Comparison of ENCODE assay signal across 10 cellular contexts in the genomic region with DNA sequence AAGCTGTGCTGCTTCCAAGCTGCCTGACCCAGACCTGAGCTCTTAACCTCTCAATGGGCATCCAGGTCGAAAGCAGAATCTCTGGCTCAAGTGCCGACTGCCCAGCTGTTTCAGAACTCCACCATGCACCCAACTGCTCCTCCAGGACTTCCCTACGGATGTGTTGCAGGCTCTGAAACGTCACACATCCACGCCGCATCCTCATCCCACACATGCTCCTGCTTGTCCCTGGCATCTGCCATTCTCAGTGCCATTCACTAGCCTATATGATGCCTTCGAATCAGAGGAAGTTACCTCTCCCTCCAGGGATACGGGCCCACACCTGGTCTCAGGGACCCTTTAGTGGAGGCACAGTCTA. TPM values are rescaled to one million over a fixed set of nuclear protein-coding genes. Genes with fewer than 3 reads are reported as not detected.
DNase-seq lines count a peak whose midpoint lies in the region; ATAC-seq and TF ChIP-seq lines count a peak whose summit lies in the region.
"Had no signal": no experiment of that assay in that cellular context is flagged by ENCODE, and none has a peak within 500 bp of the region (broad histone marks: within the 10 kb centered on the region; RNA-seq: fewer than 3 reads in every experiment).

No MANE protein-coding gene starts in this region.

- no peaks in the 10 kb centered on the region for H3K9me2 ChIP-seq in GM23248 (ENCODE audit: insufficient read depth)
- no peaks in the 10 kb centered on the region for H3K9me2 ChIP-seq in PC-9 (ENCODE audit: insufficient read depth)

- H4K8ac ChIP-seq in trophoblast cell (ENCODE audit: low read depth, low read length): peak overlapping the region; percentile 39

- H3K4me2 ChIP-seq in GM23248 (ENCODE audit: unreplicated experiment) (peak overlapping the region; percentile 100), PC-9 (peak overlapping the region; percentile 93), trophoblast cell (ENCODE audit: low read length) (peak overlapping the region; percentile 63)

- H2BK120ac ChIP-seq in trophoblast cell (ENCODE audit: insufficient read depth, low read length, poor library complexity): no peak overlapping the region

- H3K27me3 ChIP-seq in GM23248 (replicated peaks; ENCODE audit: insufficient read depth) (0 out of 2 replicates have a peak, but pooled peaks cover 5% of the 10 kb centered on the region), PC-9 (ENCODE audit: insufficient read depth, low read depth) (no peaks in the 10 kb centered on the region), trophoblast cell (ENCODE audit: insufficient read depth, low read length) (no peaks in the 10 kb centered on the region)

- in situ Hi-C loops in GM23248 (cut with MboI): no loop called here

- H3K79me1 ChIP-seq in trophoblast cell (ENCODE audit: low read length): no peaks in the 10 kb centered on the region

- H4K20me1 ChIP-seq in GM23248 (ENCODE audit: insufficient read depth) (no peaks in the 10 kb centered on the region), PC-9 (ENCODE audit: insufficient read depth) (no peaks in the 10 kb centered on the region)

- H3K36me3 ChIP-seq in GM23248 (ENCODE audit: low read depth) (no peaks in the 10 kb centered on the region), PC-9 (ENCODE audit: low read depth) (no peaks in the 10 kb centered on the region), trophoblast cell (ENCODE audit: control insufficient read depth in 1 of 2, insufficient read depth in 2 of 2, low read length in 2 of 2) (no peaks in the 10 kb centered on the region)
- H3K36me3 ChIP-seq: cardiac muscle cell, tibial artery had no signal

- POLR2A ChIA-PET in PC-9 (lab: Charles Lee; ENCODE audit: unreplicated experiment): interaction anchor here (0.6 to 1.0 kb wide), 3 partner anchors 11 to 259 kb away, joined by 3 to 8 read pairs (median 7); partner anchors contain the start of genes FOXD2, PDZK1IP1 and STIL

- H2BK5ac ChIP-seq in trophoblast cell (ENCODE audit: low read depth, low read length, poor library complexity): no peak overlapping the region

- H3K23ac ChIP-seq in trophoblast cell (ENCODE audit: low read length): no peak overlapping the region

- no peak overlapping the region for H3K4ac ChIP-seq in trophoblast cell (ENCODE audit: low read depth, low read length)

- 83 to 89% methylated on average over 8 of the region's 8 CpGs for WGBS in GM23248 (ENCODE audit: low coverage in 1 of 2, low lambda C conversion rate in 2 of 2, missing lambda C conversion rate in 2 of 2), 2 experiments
- WGBS in trophoblast cell (ENCODE audit: extremely low coverage, insufficient coverage, insufficient read length): no CpG with 5 or more reads among the region's 8 CpGs

- no peak overlapping the region for H2BK12ac ChIP-seq in trophoblast cell (ENCODE audit: low read length)

- BruUV-seq in PC-9 (replicated peaks; lab: Mats Ljungman, UMichigan): TSS peak; percentile 28

- H3F3A ChIP-seq in GM23248 (ENCODE audit: insufficient read depth) (0 out of 2 replicates have a peak, but pooled peaks cover 3% of the 10 kb centered on the region), PC-9 (ENCODE audit: insufficient read depth, low read depth) (no peaks in the 10 kb centered on the region)

- no peak overlapping the region for H4K91ac ChIP-seq in trophoblast cell (ENCODE audit: low read depth, low read length)

- intact Hi-C loops in PC-9 (cut with micrococcal nuclease; ENCODE audit: unreplicated experiment) (loop anchor here (1.0 to 10.0 kb wide), 12 partner anchors 12 to 774 kb away; partner anchors contain the start of genes EFCAB14, PDZK1IP1 and STIL), left colon (cut with DNase I, micrococcal nuclease) (no loop called here)

- H3K79me2 ChIP-seq in GM23248 (ENCODE audit: insufficient read depth) (no peaks in the 10 kb centered on the region), PC-9 (ENCODE audit: low read depth) (no peaks in the 10 kb centered on the region), trophoblast cell (ENCODE audit: control insufficient read depth, insufficient read depth, low read length, poor library complexity) (no peaks in the 10 kb centered on the region)

- H3K4me1 ChIP-seq in GM23248 (ENCODE audit: insufficient read depth): no peaks in the 10 kb centered on the region
- H3K4me1 ChIP-seq in PC-9 (replicated peaks; ENCODE audit: insufficient read depth): peaks cover 10% of the 10 kb centered on the region
- peaks cover 0 to 3% of the 10 kb centered on the region in 2 experiments for H3K4me1 ChIP-seq in trophoblast cell (ENCODE audit: control insufficient read depth in 1 of 2, insufficient read depth in 2 of 2, low read length in 2 of 2)

- H3K14ac ChIP-seq in trophoblast cell (ENCODE audit: low read length): no peak overlapping the region

- no peak overlapping the region for H3K18ac ChIP-seq in trophoblast cell (ENCODE audit: low read length)

- CTCF ChIA-PET in PC-9 (lab: Charles Lee): interaction anchor here (0.6 to 1.9 kb wide), 8 partner anchors 11 to 547 kb away, joined by 3 to 30 read pairs (median 10); partner anchors contain the start of genes FOXD2, PDZK1IP1 and STIL

- ATAC-seq in left colon (no peak), HG03521 (IDR thresholded peaks at IDR 0.05; ENCODE audit: unreplicated experiment) (no peak)

- H3K9ac ChIP-seq in GM23248: peak overlapping the region; percentile 73
- H3K9ac ChIP-seq in trophoblast cell (ENCODE audit: low read length): no peak overlapping the region

- peak overlapping the region; percentile 6 for H4K12ac ChIP-seq in trophoblast cell (ENCODE audit: low read depth, low read length)

- H2AFZ ChIP-seq in GM23248 (peak overlapping the region; percentile 100), PC-9 (peak overlapping the region; percentile 32; the same call in 1 of the 2 replicates), trophoblast cell (ENCODE audit: insufficient read depth, low read length, poor library complexity) (no peak overlapping the region)

- no peak overlapping the region for H2AK5ac ChIP-seq in trophoblast cell (ENCODE audit: low read length)

- H3K4me3 ChIP-seq in GM23248: peak overlapping the region; percentile 87
- peak overlapping the region; percentile 54; the same call in 1 of the 2 replicates for H3K4me3 ChIP-seq in PC-9
- peak overlapping the region; percentile 55 for H3K4me3 ChIP-seq in epithelial cell of esophagus (ENCODE audit: low read length)
- H3K4me3 ChIP-seq in trophoblast cell (ENCODE audit: low read depth, low read length): no peak overlapping the region

- no peak for TF ChIP-seq CTCF in PC-9 (conservative IDR thresholded peaks at IDR 0.05)
- TF ChIP-seq CTCF in epithelial cell of esophagus (IDR thresholded peaks at IDR 0.05; ENCODE audit: insufficient read depth, low read depth, low read length, missing control alignments): no peak

- no peak for DNase-seq in GM23248
- DNase-seq in PC-9: no peak
- DNase-seq in epithelial cell of esophagus (ENCODE audit: low read depth): no peak
- DNase-seq in trophoblast cell: no peak
- DNase-seq in left colon: no peak
- DNase-seq in OCI-M2 (lab: John Stamatoyannopoulos, UW; ENCODE audit: unreplicated experiment): no peak

- H3K27ac ChIP-seq in GM23248 (no peak overlapping the region), PC-9 (no peak overlapping the region), trophoblast cell (ENCODE audit: low read depth, low read length) (no peak overlapping the region)
- H3K27ac ChIP-seq: cardiac muscle cell had no signal

- H3K9me3 ChIP-seq in GM23248 (ENCODE audit: low read depth) (no peaks in the 10 kb centered on the region), PC-9 (ENCODE audit: insufficient read depth, low read depth) (no peaks in the 10 kb centered on the region), trophoblast cell (ENCODE audit: insufficient read depth, low read depth, low read length) (no peaks in the 10 kb centered on the region)
- H3K9me3 ChIP-seq: tibial artery had no signal

RNA-seq across cellular contexts. Expression of gene PDZK1IP1, which starts 11.2 kb away (rescaled TPM):
- not detected in 2 replicates for total RNA-seq in GM23248 (2014; rRNA removed; shearing (Covaris generic))
- not detected in 2 replicates for polyA plus RNA-seq in GM23248 (2016; fragmentation: Nextera tagmentation; extraction: Ambion mirVana)
- total RNA-seq in PC-9 (2021) (6.2 and 8.5 TPM in 2 replicates), left colon (100 to 1,000 TPM in 1 of 2 donors, 10 to 100 TPM in 1; 32.4 to 107 TPM)
- not detected in 2 replicates for polyA plus RNA-seq in trophoblast cell (2013)
- total RNA-seq: cardiac muscle cell, HT1080 had no signal
- polyA plus RNA-seq: cardiac muscle cell had no signal

RNA-seq across cellular contexts. Expression of gene CYP4A22, which starts 41.4 kb away (rescaled TPM):
- not detected in 2 replicates for total RNA-seq in GM23248 (2014; rRNA removed; shearing (Covaris generic))
- polyA plus RNA-seq in GM23248 (2016; fragmentation: Nextera tagmentation; extraction: Ambion mirVana): not detected in 2 replicates
- total RNA-seq in PC-9 (2021): not detected in 2 replicates
- polyA plus RNA-seq in trophoblast cell (2013): not detected in 2 replicates
- not detected for total RNA-seq in left colon
- total RNA-seq: cardiac muscle cell, HT1080 had no signal
- polyA plus RNA-seq: cardiac muscle cell had no signal

RNA-seq across cellular contexts. Expression of gene TAL1, which starts 53.4 kb away (rescaled TPM):
- total RNA-seq in GM23248 (2014; rRNA removed; shearing (Covaris generic)): not detected in 2 replicates
- not detected in 2 replicates for polyA plus RNA-seq in GM23248 (2016; fragmentation: Nextera tagmentation; extraction: Ambion mirVana)
- total RNA-seq in PC-9 (2021) (not detected in 2 replicates), left colon (1 to 10 TPM; 1.2 to 1.3 TPM)
- polyA plus RNA-seq in trophoblast cell (2013): 0.01 TPM in 1 of 2 replicates, not detected in the other
